Comparison of ENCODE assay signal across 17 cellular contexts in genomic region chr1:205046870-205047269, GRCh38. TPM values are rescaled to one million over a fixed set of nuclear protein-coding genes. Genes with fewer than 3 reads are reported as not detected.
"Had no signal": no experiment of that assay in that cellular context is flagged by ENCODE, and none has a peak within 500 bp of the region (broad histone marks: within the 10 kb centered on the region; RNA-seq: fewer than 3 reads in every experiment).

No MANE protein-coding gene starts in this region.

- H3K9me3 Mint-ChIP-seq: activated naive CD8-positive, alpha-beta T cell treated with anti-CD3 and anti-CD28 coated beads for 36 hours; activated T-cell treated with anti-CD3 and anti-CD28 coated beads, Interleukin-2, amount 50 U/mL, for 24 hours had no signal

- H3K27ac ChIP-seq: ascending aorta, psoas muscle, thoracic aorta had no signal

- H3K4me1 ChIP-seq: ascending aorta, psoas muscle had no signal

- DNase-seq: activated CD4-positive, alpha-beta T cell treated with anti-CD3 and anti-CD28 coated beads, Interleukin-2, amount 50 U/mL, for 4 hours; activated CD4-positive, CD25-positive, alpha-beta regulatory T cell treated with anti-CD3 and anti-CD28 coated beads, Interleukin-2, amount 50 U/mL, for 72 hours; activated CD8-positive, alpha-beta memory T cell treated with anti-CD3 and anti-CD28 coated beads, Interleukin-2, amount 10 ng/mL, durations not matched to agents 7 days and 5 days; activated effector memory CD4-positive, alpha-beta T cell treated with anti-CD3 and anti-CD28 coated beads, Interleukin-2, amount 50 U/mL, for 16 hours; activated naive CD8-positive, alpha-beta T cell treated with anti-CD3 and anti-CD28 coated beads for 36 hours; activated T-cell treated with anti-CD3 and anti-CD28 coated beads, Interleukin-2, amount 50 U/mL, for 24 hours; effector CD4-positive, alpha-beta T cell; foreskin melanocyte; psoas muscle; stimulated activated CD4-positive, alpha-beta T cell treated with anti-CD3 and anti-CD28 coated beads, Interleukin-2, amount 100 ng/mL, for 24 hours; stimulated activated naive CD8-positive, alpha-beta T cell treated with anti-CD3 and anti-CD28 coated beads, Interleukin-15, Interleukin-2, amounts not matched to agents 100 U/mL and 50 U/mL, for 24 hours; SW 1271 had no signal

- H3K4me3 Mint-ChIP-seq: activated CD8-positive, alpha-beta memory T cell treated with anti-CD3 and anti-CD28 coated beads, Interleukin-2, amount 10 ng/mL, durations not matched to agents 7 days and 5 days; activated naive CD8-positive, alpha-beta T cell treated with anti-CD3 and anti-CD28 coated beads for 36 hours; activated T-cell treated with anti-CD3 and anti-CD28 coated beads, Interleukin-2, amount 50 U/mL, for 24 hours had no signal

- H3K4me1 Mint-ChIP-seq: activated CD8-positive, alpha-beta memory T cell treated with anti-CD3 and anti-CD28 coated beads, Interleukin-2, amount 10 ng/mL, durations not matched to agents 7 days and 5 days; activated naive CD8-positive, alpha-beta T cell treated with anti-CD3 and anti-CD28 coated beads for 36 hours had no signal

- H3K27me3 ChIP-seq: ascending aorta had no signal

- ATAC-seq: activated CD8-positive, alpha-beta memory T cell treated with anti-CD3 and anti-CD28 coated beads, Interleukin-2, amount 10 ng/mL, durations not matched to agents 7 days and 5 days; psoas muscle; sciatic nerve; stimulated activated naive CD8-positive, alpha-beta T cell treated with anti-CD3 and anti-CD28 coated beads, Interleukin-15, Interleukin-2, amounts not matched to agents 100 U/mL and 50 U/mL, for 24 hours had no signal

- H3K4me3 ChIP-seq: ascending aorta, psoas muscle, thoracic aorta had no signal

- H3K9me3 ChIP-seq: ascending aorta, psoas muscle, thoracic aorta had no signal

- H3K36me3 ChIP-seq: ascending aorta, thoracic aorta had no signal

- H3K27ac Mint-ChIP-seq: activated CD8-positive, alpha-beta memory T cell treated with anti-CD3 and anti-CD28 coated beads, Interleukin-2, amount 10 ng/mL, durations not matched to agents 7 days and 5 days; activated naive CD8-positive, alpha-beta T cell treated with anti-CD3 and anti-CD28 coated beads for 36 hours; activated T-cell treated with anti-CD3 and anti-CD28 coated beads, Interleukin-2, amount 50 U/mL, for 24 hours had no signal

- H3K36me3 Mint-ChIP-seq: activated CD8-positive, alpha-beta memory T cell treated with anti-CD3 and anti-CD28 coated beads, Interleukin-2, amount 10 ng/mL, durations not matched to agents 7 days and 5 days; activated naive CD8-positive, alpha-beta T cell treated with anti-CD3 and anti-CD28 coated beads for 36 hours had no signal

RNA-seq across cellular contexts. Expression of gene CNTN2, which starts 3.9 kb away (rescaled TPM):
- total RNA-seq: activated CD8-positive, alpha-beta memory T cell treated with anti-CD3 and anti-CD28 coated beads, Interleukin-2, amount 10 ng/mL, durations not matched to agents 7 days and 5 days; activated naive CD8-positive, alpha-beta T cell treated with anti-CD3 and anti-CD28 coated beads for 36 hours; kidney epithelial cell; myocyte had no signal

RNA-seq across cellular contexts. Expression of gene TMEM81, which starts 37.4 kb away (rescaled TPM):
- total RNA-seq: ascending aorta had no signal
